11 cellular contexts compared by ENCODE assay signal in genomic region chr2:218223046-218223445, GRCh38. TPM values are rescaled to one million over a fixed set of nuclear protein-coding genes. Genes with fewer than 3 reads are reported as not detected.
DNase-seq lines count a peak whose midpoint lies in the region; ATAC-seq and TF ChIP-seq lines count a peak whose summit lies in the region.
"Had no signal": no experiment of that assay in that cellular context is flagged by ENCODE, and none has a peak within 500 bp of the region (broad histone marks: within the 10 kb centered on the region; RNA-seq: fewer than 3 reads in every experiment).

No MANE protein-coding gene starts in this region.

- TF ChIP-seq CTCF in HFFc6 (IDR thresholded peaks at IDR 0.05) (no peak), mucosa of descending colon (IDR thresholded peaks at IDR 0.05) (no peak), tibial nerve (IDR thresholded peaks at IDR 0.05) (no peak)

- ATAC-seq in CD4-positive, CD25-positive, alpha-beta regulatory T cell (ENCODE audit: low read depth in 2 of 2): peak; percentile 59 to 67
- ATAC-seq in mucosa of descending colon (peak; percentile 39), HG02852 (IDR thresholded peaks at IDR 0.05; ENCODE audit: unreplicated experiment) (no peak)
- ATAC-seq: Right ventricle myocardium inferior had no signal

- peaks cover 50 to 89% (median 71%) of the 10 kb centered on the region in 4 donors for H3K4me1 Mint-ChIP-seq in CD4-positive, CD25-positive, alpha-beta regulatory T cell
- H3K4me1 Mint-ChIP-seq in HFFc6 (ENCODE audit: low read depth): peaks cover 89% of the 10 kb centered on the region
- H3K4me1 Mint-ChIP-seq in activated naive CD4-positive, alpha-beta T cell treated with anti-CD3 and anti-CD28 coated beads, Interleukin-2, amount 50 U/mL, for 24 hours: peaks cover 84% of the 10 kb centered on the region

- H3K36me3 Mint-ChIP-seq in CD4-positive, CD25-positive, alpha-beta regulatory T cell: peaks cover 51% of the 10 kb centered on the region
- H3K36me3 Mint-ChIP-seq in HFFc6 (ENCODE audit: low read depth): peaks cover 76% of the 10 kb centered on the region
- H3K36me3 Mint-ChIP-seq in activated naive CD4-positive, alpha-beta T cell treated with anti-CD3 and anti-CD28 coated beads, Interleukin-2, amount 50 U/mL, for 24 hours: peaks cover 27% of the 10 kb centered on the region

- peaks cover 0 to under 1% (median 0%) of the 10 kb centered on the region in 7 donors for H3K9me3 Mint-ChIP-seq in CD4-positive, CD25-positive, alpha-beta regulatory T cell
- no peaks in the 10 kb centered on the region for H3K9me3 Mint-ChIP-seq in HFFc6
- no peaks in the 10 kb centered on the region for H3K9me3 Mint-ChIP-seq in activated naive CD4-positive, alpha-beta T cell treated with anti-CD3 and anti-CD28 coated beads, Interleukin-2, amount 50 U/mL, for 24 hours

- TF ChIP-seq POLR2A in tibial nerve (IDR thresholded peaks at IDR 0.05): no peak

- H3K27ac Mint-ChIP-seq in CD4-positive, CD25-positive, alpha-beta regulatory T cell: peak overlapping the region in 2 of 3 donors; percentile 43 to 91
- 0 out of 2 replicates have a peak overlapping the region, but pooled peaks have one; percentile 3 for H3K27ac Mint-ChIP-seq in HFFc6
- peak overlapping the region; percentile 97 for H3K27ac Mint-ChIP-seq in activated naive CD4-positive, alpha-beta T cell treated with anti-CD3 and anti-CD28 coated beads, Interleukin-2, amount 50 U/mL, for 24 hours

- H3K36me3 ChIP-seq in CD4-positive, CD25-positive, alpha-beta regulatory T cell (ENCODE audit: control insufficient read depth, insufficient read depth, low read length): peaks cover 54% of the 10 kb centered on the region
- H3K36me3 ChIP-seq in mucosa of descending colon (ENCODE audit: low read depth): no peaks in the 10 kb centered on the region
- H3K36me3 ChIP-seq in tibial nerve: peaks cover 0 to 42% (median 7%) of the 10 kb centered on the region in 3 donors

- TF ChIP-seq EP300 in tibial nerve (IDR thresholded peaks at IDR 0.05): no peak

- intact Hi-C loops in mucosa of descending colon (cut with DNase I, micrococcal nuclease): no loop called here

- peak in 1 of 3 donors; percentile 46 for DNase-seq in CD4-positive, CD25-positive, alpha-beta regulatory T cell
- DNase-seq in HFFc6 (no peak), mucosa of descending colon (no peak), HK-2 (ENCODE audit: unreplicated experiment) (no peak), OCI-M1 (lab: John Stamatoyannopoulos, UW) (no peak), tibial nerve (ENCODE audit: low spot score in 2 of 2) (no peak)
- DNase-seq: islet precursor cell, NCI-H187 had no signal

- WGBS in tibial nerve, 2 donors: 81% methylated on average over 5 of the region's 5 CpGs

- H3K27me3 Mint-ChIP-seq in CD4-positive, CD25-positive, alpha-beta regulatory T cell: no peaks in the 10 kb centered on the region
- peaks cover 2% of the 10 kb centered on the region for H3K27me3 Mint-ChIP-seq in HFFc6 (ENCODE audit: insufficient read depth)
- H3K27me3 Mint-ChIP-seq in activated naive CD4-positive, alpha-beta T cell treated with anti-CD3 and anti-CD28 coated beads, Interleukin-2, amount 50 U/mL, for 24 hours: no peaks in the 10 kb centered on the region

- peak overlapping the region; percentile 98 for H3K27ac ChIP-seq in CD4-positive, CD25-positive, alpha-beta regulatory T cell (ENCODE audit: insufficient read depth, low read length, poor library complexity, severe bottlenecking)
- no peak overlapping the region for H3K27ac ChIP-seq in tibial nerve

- H3K4me3 ChIP-seq in CD4-positive, CD25-positive, alpha-beta regulatory T cell (ENCODE audit: low read depth, low read length): peak overlapping the region; percentile 77
- H3K4me3 ChIP-seq in mucosa of descending colon (no peak overlapping the region), tibial nerve (no peak overlapping the region)

- H3K4me3 Mint-ChIP-seq in CD4-positive, CD25-positive, alpha-beta regulatory T cell: peak overlapping the region; percentile 68 to 99 (median 84)
- peak overlapping the region; percentile 1; the same call in 1 of the 2 replicates for H3K4me3 Mint-ChIP-seq in HFFc6
- H3K4me3 Mint-ChIP-seq in activated naive CD4-positive, alpha-beta T cell treated with anti-CD3 and anti-CD28 coated beads, Interleukin-2, amount 50 U/mL, for 24 hours: peak overlapping the region; percentile 98

- H3K4me1 ChIP-seq in CD4-positive, CD25-positive, alpha-beta regulatory T cell (ENCODE audit: control insufficient read depth, insufficient read depth, low read length, poor library complexity, severe bottlenecking): peaks cover 95% of the 10 kb centered on the region
- H3K4me1 ChIP-seq in mucosa of descending colon (ENCODE audit: low read depth) (peaks cover 53% of the 10 kb centered on the region), tibial nerve (peaks cover 0 to 82% (median 52%) of the 10 kb centered on the region in 4 donors)

- H3K27me3 ChIP-seq in CD4-positive, CD25-positive, alpha-beta regulatory T cell (ENCODE audit: control insufficient read depth, insufficient read depth, low read length): no peaks in the 10 kb centered on the region
- H3K27me3 ChIP-seq in tibial nerve: no peaks in the 10 kb centered on the region

- H3K9me3 ChIP-seq in CD4-positive, CD25-positive, alpha-beta regulatory T cell (ENCODE audit: control insufficient read depth in 2 of 2, low read length in 2 of 2): no peaks in the 10 kb centered on the region
- H3K9me3 ChIP-seq in mucosa of descending colon: no peaks in the 10 kb centered on the region
- no peaks in the 10 kb centered on the region for H3K9me3 ChIP-seq in tibial nerve

RNA-seq across cellular contexts. Expression of gene ARPC2, which starts 6.1 kb away (rescaled TPM):
- 540 TPM for total RNA-seq in CD4-positive, CD25-positive, alpha-beta regulatory T cell
- 1,000 to 10,000 TPM in 2 of 4 donors, 100 to 1,000 TPM in 2; 741 to 1,050 (median 910) TPM for polyA plus RNA-seq in CD4-positive, CD25-positive, alpha-beta regulatory T cell
- total RNA-seq in HFFc6 (2021; fragmentation: NEBNext Ultra II Directional; extraction: Animal tissue kit (Norgen Biotek cat#: 25700)): 100 to 1,000 TPM; 458 to 516 (median 500) TPM
- total RNA-seq in mucosa of descending colon (100 to 1,000 TPM; 262 to 322 (median 313) TPM), tibial nerve (100 to 1,000 TPM; 193 to 248 (median 222) TPM)

RNA-seq across cellular contexts. Expression of gene GPBAR1, which starts 37.8 kb away (rescaled TPM):
- total RNA-seq in CD4-positive, CD25-positive, alpha-beta regulatory T cell: 1.2 TPM
- polyA plus RNA-seq in CD4-positive, CD25-positive, alpha-beta regulatory T cell: not detected
- total RNA-seq in HFFc6 (2021; fragmentation: NEBNext Ultra II Directional; extraction: Animal tissue kit (Norgen Biotek cat#: 25700)): under 1 TPM in 5 of 6 experiments, not detected in 1; 0.10 to 0.17 (median 0.12) TPM
- total RNA-seq in mucosa of descending colon (1 to 10 TPM in 2 of 3 donors, under 1 TPM in 1; 0.64 to 3.7 (median 3.3) TPM), tibial nerve (10 to 100 TPM in 2 of 4 donors, 1 to 10 TPM in 2; 4.6 to 37.8 (median 13.5) TPM)

RNA-seq across cellular contexts. Expression of gene AAMP, which starts 46.9 kb away (rescaled TPM):
- total RNA-seq in CD4-positive, CD25-positive, alpha-beta regulatory T cell: 55.8 TPM
- 10 to 100 TPM; 84.8 to 92.2 (median 87.8) TPM for polyA plus RNA-seq in CD4-positive, CD25-positive, alpha-beta regulatory T cell
- total RNA-seq in HFFc6 (2021; fragmentation: NEBNext Ultra II Directional; extraction: Animal tissue kit (Norgen Biotek cat#: 25700)): 10 to 100 TPM; 71.6 to 91.3 (median 80.4) TPM
- total RNA-seq in mucosa of descending colon (10 to 100 TPM; 80.2 to 97.0 (median 94.1) TPM), tibial nerve (100 to 1,000 TPM; 111 to 179 (median 143) TPM)

RNA-seq across cellular contexts. Expression of gene PNKD, which starts 47.3 kb away (rescaled TPM):
- total RNA-seq in CD4-positive, CD25-positive, alpha-beta regulatory T cell: 21.9 TPM
- polyA plus RNA-seq in CD4-positive, CD25-positive, alpha-beta regulatory T cell: 100 to 1,000 TPM in 1 of 4 donors, 10 to 100 TPM in 3; 96.2 to 107 (median 98.8) TPM
- total RNA-seq in HFFc6 (2021; fragmentation: NEBNext Ultra II Directional; extraction: Animal tissue kit (Norgen Biotek cat#: 25700)): 10 to 100 TPM; 50.8 to 62.8 (median 57.7) TPM
- 100 to 1,000 TPM in 1 of 3 donors, 10 to 100 TPM in 2; 77.1 to 101 (median 92.1) TPM for total RNA-seq in mucosa of descending colon
- total RNA-seq in tibial nerve: 10 to 100 TPM; 62.3 to 68.9 (median 63.6) TPM

RNA-seq across cellular contexts. Expression of gene CXCR1, which starts 56.3 kb away (rescaled TPM):
- not detected for total RNA-seq in CD4-positive, CD25-positive, alpha-beta regulatory T cell
- under 1 TPM; 0.08 to 0.94 (median 0.46) TPM for polyA plus RNA-seq in CD4-positive, CD25-positive, alpha-beta regulatory T cell
- not detected for total RNA-seq in HFFc6 (2021; fragmentation: NEBNext Ultra II Directional; extraction: Animal tissue kit (Norgen Biotek cat#: 25700))
- total RNA-seq in mucosa of descending colon (under 1 TPM in 2 of 3 donors, not detected in 1; 0.13 to 0.27 TPM), tibial nerve (under 1 TPM in 2 of 4 donors, not detected in 2; 0.21 to 0.66 TPM)

Comparison
In these comparisons a context has a peak if more than half of its experiments do, and no peak if none do; other contexts are left out.
1. H3K27ac Mint-ChIP-seq: peak in every context shown above with its lines; median percentile 97 in activated naive CD4-positive, alpha-beta T cell treated with anti-CD3 and anti-CD28 coated beads, Interleukin-2, amount 50 U/mL, for 24 hours; 67 in CD4-positive, CD25-positive, alpha-beta regulatory T cell; 3 in HFFc6.
2. H3K4me3 Mint-ChIP-seq: peak in every context shown above with its lines; median percentile 98 in activated naive CD4-positive, alpha-beta T cell treated with anti-CD3 and anti-CD28 coated beads, Interleukin-2, amount 50 U/mL, for 24 hours; 84 in CD4-positive, CD25-positive, alpha-beta regulatory T cell; 1 in HFFc6.